13 cellular contexts compared by ENCODE assay signal in genomic region chr2:208579678-208580077, GRCh38.
"Had no signal": no experiment of that assay in that cellular context is flagged by ENCODE, and none has a peak within 500 bp of the region (broad histone marks: within the 10 kb centered on the region; RNA-seq: fewer than 3 reads in every experiment).

No MANE protein-coding gene starts in this region.

- DNase-seq: effector CD4-positive, alpha-beta T cell; endodermal cell; erythroblast; foreskin keratinocyte; kidney; left colon; mesendoderm; naive B cell; posterior cingulate gyrus; stimulated activated naive CD4-positive, alpha-beta T cell; stomach; substantia nigra; transverse colon had no signal
